ENCODE assay signal across 8 cellular contexts in the genomic region with DNA sequence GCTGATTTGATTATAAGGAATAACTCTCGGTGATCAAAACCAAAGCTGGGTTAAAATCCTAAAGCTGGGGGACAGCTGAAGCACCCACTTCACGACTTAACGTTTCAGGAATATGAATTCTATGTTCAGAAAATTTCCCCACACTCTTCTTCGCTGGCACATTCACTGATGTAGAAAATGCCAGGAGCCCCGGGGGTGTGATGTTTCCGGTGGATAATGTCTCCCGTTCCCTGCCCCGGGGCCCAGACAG.
DNase-seq lines count a peak whose midpoint lies in the region; ATAC-seq and TF ChIP-seq lines count a peak whose summit lies in the region.

No MANE protein-coding gene starts in this region.

- no peaks in the 10 kb centered on the region for H3K9me3 Mint-ChIP-seq in T-helper 2 cell treated with Interferon-gamma antibody and Interleukin-4, amounts not matched to agents 5 μg/mL and 100 μg/mL, for 36 hours

- H3K36me3 ChIP-seq in left lung = no peaks in the 10 kb centered on the region
- H3K36me3 ChIP-seq in thymus (ENCODE audit: control insufficient read depth, insufficient read depth) = no peaks in the 10 kb centered on the region

- peak overlapping the region; percentile 56 for H3K4me3 Mint-ChIP-seq in T-helper 2 cell treated with Interferon-gamma antibody and Interleukin-4, amounts not matched to agents 5 μg/mL and 100 μg/mL, for 36 hours

- H3K4me1 ChIP-seq in left lung = peaks cover 0 to 20% of the 10 kb centered on the region in 2 donors
- H3K4me1 ChIP-seq in thymus (ENCODE audit: control insufficient read depth, insufficient read depth, low read length) = peaks cover 11% of the 10 kb centered on the region

- WGBS in thymus = under 1% methylated on average over 8 of the region's 8 CpGs

- H3K9me3 ChIP-seq in left lung = no peaks in the 10 kb centered on the region
- H3K9me3 ChIP-seq in thymus (ENCODE audit: control insufficient read depth) = no peaks in the 10 kb centered on the region

- TF ChIP-seq CTCF in astrocyte of the spinal cord (IDR thresholded peaks at IDR 0.05; ENCODE audit: low read depth, low read length) = no peak
- TF ChIP-seq CTCF in left lung (IDR thresholded peaks at IDR 0.05) = no peak

- DNase-seq in T-helper 2 cell treated with Interferon-gamma antibody and Interleukin-4, amounts not matched to agents 5 μg/mL and 100 μg/mL, for 36 hours (ENCODE audit: low spot score) = no peak
- no peak for DNase-seq in T-helper 2 cell
- DNase-seq in astrocyte of the spinal cord (ENCODE audit: low read depth, low spot score) = no peak
- DNase-seq in left lung = no peak
- DNase-seq in HuH-7.5 (ENCODE audit: low spot score) = no peak
- DNase-seq in DMS79 treated with DMSO at 0.1 percent for 48 hours (lab: John Stamatoyannopoulos, UW) = no peak
- DNase-seq in LoVo (ENCODE audit: low spot score) = no peak

- no peak overlapping the region for H3K27ac Mint-ChIP-seq in T-helper 2 cell treated with Interferon-gamma antibody and Interleukin-4, amounts not matched to agents 5 μg/mL and 100 μg/mL, for 36 hours

- in situ Hi-C loops in astrocyte of the spinal cord (cut with HindIII; ENCODE audit: low sequenced_read_pairs) = no loop called here

- peak overlapping the region; percentile 56 for H3K4me3 ChIP-seq in astrocyte of the spinal cord (ENCODE audit: low read depth, low read length)
- H3K4me3 ChIP-seq in left lung = peak overlapping the region; percentile 34 to 52
- peak overlapping the region; percentile 49 for H3K4me3 ChIP-seq in thymus (ENCODE audit: low read length)

- ATAC-seq in left lung = peak; percentile 31

- peaks cover 7% of the 10 kb centered on the region for H3K4me1 Mint-ChIP-seq in T-helper 2 cell treated with Interferon-gamma antibody and Interleukin-4, amounts not matched to agents 5 μg/mL and 100 μg/mL, for 36 hours (ENCODE audit: low read depth)

- H3K27me3 ChIP-seq in left lung = peaks cover 0 to 31% of the 10 kb centered on the region in 2 donors
- H3K27me3 ChIP-seq in thymus (ENCODE audit: control insufficient read depth, insufficient read depth) = peaks cover 13% of the 10 kb centered on the region

- peaks cover 47% of the 10 kb centered on the region for H3K27me3 Mint-ChIP-seq in T-helper 2 cell treated with Interferon-gamma antibody and Interleukin-4, amounts not matched to agents 5 μg/mL and 100 μg/mL, for 36 hours (ENCODE audit: low read depth)

- H3K27ac ChIP-seq in left lung (peak overlapping the region in 1 of 2 donors; percentile 72), thymus (ENCODE audit: low read depth) (peak overlapping the region; percentile 60)

- H3K36me3 Mint-ChIP-seq in T-helper 2 cell treated with Interferon-gamma antibody and Interleukin-4, amounts not matched to agents 5 μg/mL and 100 μg/mL, for 36 hours (ENCODE audit: low read depth) = no peaks in the 10 kb centered on the region

- intact Hi-C loops in left lung (cut with DNase I) = no loop called here
